Comparison of ENCODE assay signal across 1 cellular context in genomic region chr11:2950825-2951224, GRCh38.
TF ChIP-seq lines count a peak whose summit lies in the region.

No MANE protein-coding gene starts in this region.

TF ChIP-seq in K562, 482 proteins besides CTCF, POLR2A, EP300 and RAD21:
- TF ChIP-seq ZNF778 (CRISPR knock-in tag; IDR thresholded peaks at IDR 0.05) (no peak), RBM22 (IDR thresholded peaks at IDR 0.05; ENCODE audit: low read depth, low read length, poor library complexity, severe bottlenecking) (no peak), ZNF76 (CRISPR knock-in tag; IDR thresholded peaks at IDR 0.05; ENCODE audit: borderline replicate concordance) (no peak), PTBP1 (IDR thresholded peaks at IDR 0.05; ENCODE audit: low read depth, low read length) (no peak), TBP (optimal IDR thresholded peaks at IDR 0.05; ENCODE audit: low read depth, low read length) (no peak), AFF1 (IDR thresholded peaks at IDR 0.05; ENCODE audit: low read depth in 1 of 2, partially characterized antibody in 2 of 2) (no peak), MTA2 (IDR thresholded peaks at IDR 0.05; ENCODE audit: low read depth) (no peak), BDP1 (IDR thresholded peaks at IDR 0.05; ENCODE audit: insufficient read depth, insufficient read length) (no peak), MAFK (IDR thresholded peaks at IDR 0.05; ENCODE audit: low read length) (no peak), SRF (CRISPR knock-in tag; IDR thresholded peaks at IDR 0.05) (no peak), CHCHD3 (CRISPR knock-in tag; IDR thresholded peaks at IDR 0.05) (no peak), HDAC8 (tag; IDR thresholded peaks at IDR 0.05) (no peak), RUNX1 (IDR thresholded peaks at IDR 0.05; ENCODE audit: low read depth) (no peak)
- TF ChIP-seq, protein P1, sequence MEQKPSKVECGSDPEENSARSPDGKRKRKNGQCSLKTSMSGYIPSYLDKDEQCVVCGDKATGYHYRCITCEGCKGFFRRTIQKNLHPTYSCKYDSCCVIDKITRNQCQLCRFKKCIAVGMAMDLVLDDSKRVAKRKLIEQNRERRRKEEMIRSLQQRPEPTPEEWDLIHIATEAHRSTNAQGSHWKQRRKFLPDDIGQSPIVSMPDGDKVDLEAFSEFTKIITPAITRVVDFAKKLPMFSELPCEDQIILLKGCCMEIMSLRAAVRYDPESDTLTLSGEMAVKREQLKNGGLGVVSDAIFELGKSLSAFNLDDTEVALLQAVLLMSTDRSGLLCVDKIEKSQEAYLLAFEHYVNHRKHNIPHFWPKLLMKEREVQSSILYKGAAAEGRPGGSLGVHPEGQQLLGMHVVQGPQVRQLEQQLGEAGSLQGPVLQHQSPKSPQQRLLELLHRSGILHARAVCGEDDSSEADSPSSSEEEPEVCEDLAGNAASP (IDR thresholded peaks at IDR 0.05): no peak
- TF ChIP-seq, protein P2, sequence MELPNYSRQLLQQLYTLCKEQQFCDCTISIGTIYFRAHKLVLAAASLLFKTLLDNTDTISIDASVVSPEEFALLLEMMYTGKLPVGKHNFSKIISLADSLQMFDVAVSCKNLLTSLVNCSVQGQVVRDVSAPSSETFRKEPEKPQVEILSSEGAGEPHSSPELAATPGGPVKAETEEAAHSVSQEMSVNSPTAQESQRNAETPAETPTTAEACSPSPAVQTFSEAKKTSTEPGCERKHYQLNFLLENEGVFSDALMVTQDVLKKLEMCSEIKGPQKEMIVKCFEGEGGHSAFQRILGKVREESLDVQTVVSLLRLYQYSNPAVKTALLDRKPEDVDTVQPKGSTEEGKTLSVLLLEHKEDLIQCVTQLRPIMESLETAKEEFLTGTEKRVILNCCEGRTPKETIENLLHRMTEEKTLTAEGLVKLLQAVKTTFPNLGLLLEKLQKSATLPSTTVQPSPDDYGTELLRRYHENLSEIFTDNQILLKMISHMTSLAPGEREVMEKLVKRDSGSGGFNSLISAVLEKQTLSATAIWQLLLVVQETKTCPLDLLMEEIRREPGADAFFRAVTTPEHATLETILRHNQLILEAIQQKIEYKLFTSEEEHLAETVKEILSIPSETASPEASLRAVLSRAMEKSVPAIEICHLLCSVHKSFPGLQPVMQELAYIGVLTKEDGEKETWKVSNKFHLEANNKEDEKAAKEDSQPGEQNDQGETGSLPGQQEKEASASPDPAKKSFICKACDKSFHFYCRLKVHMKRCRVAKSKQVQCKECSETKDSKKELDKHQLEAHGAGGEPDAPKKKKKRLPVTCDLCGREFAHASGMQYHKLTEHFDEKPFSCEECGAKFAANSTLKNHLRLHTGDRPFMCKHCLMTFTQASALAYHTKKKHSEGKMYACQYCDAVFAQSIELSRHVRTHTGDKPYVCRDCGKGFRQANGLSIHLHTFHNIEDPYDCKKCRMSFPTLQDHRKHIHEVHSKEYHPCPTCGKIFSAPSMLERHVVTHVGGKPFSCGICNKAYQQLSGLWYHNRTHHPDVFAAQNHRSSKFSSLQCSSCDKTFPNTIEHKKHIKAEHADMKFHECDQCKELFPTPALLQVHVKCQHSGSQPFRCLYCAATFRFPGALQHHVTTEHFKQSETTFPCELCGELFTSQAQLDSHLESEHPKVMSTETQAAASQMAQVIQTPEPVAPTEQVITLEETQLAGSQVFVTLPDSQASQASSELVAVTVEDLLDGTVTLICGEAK (IDR thresholded peaks at IDR 0.05): no peak
- TF ChIP-seq, protein P2 (CRISPR knock-in tag; IDR thresholded peaks at IDR 0.05): no peak
